In genomic region chr7:5425507-5426225, GRCh38 we compare ENCODE assay signal across 1 cellular context.
A peak's percentile ranks its signal among the peaks of the same experiment; 100 is the strongest.
TF ChIP-seq lines count a peak whose summit lies in the region.

No MANE protein-coding gene starts in this region.

TF ChIP-seq in HepG2, 621 proteins besides CTCF, POLR2A, EP300 and RAD21 (continued from another document and continues in another):
- no peak; the same call in 1 of the 2 replicates for TF ChIP-seq ZNF546 (CRISPR knock-in tag; conservative IDR thresholded peaks at IDR 0.05)
- TF ChIP-seq YY1 (IDR thresholded peaks at IDR 0.05; ENCODE audit: insufficient read depth, insufficient replicate concordance, low read depth, low read length), result peak; percentile 42
- no peak for TF ChIP-seq MTA1 (CRISPR knock-in tag; IDR thresholded peaks at IDR 0.05; ENCODE audit: borderline replicate concordance)
- TF ChIP-seq FIP1L1 (IDR thresholded peaks at IDR 0.05; ENCODE audit: borderline replicate concordance, insufficient read depth, low read depth, low read length), result peak; percentile 91; the same call in 1 of the 2 replicates
- no peak for TF ChIP-seq HOXD1 (CRISPR knock-in tag; IDR thresholded peaks at IDR 0.05)
- TF ChIP-seq ZFP36 (IDR thresholded peaks at IDR 0.05; ENCODE audit: borderline replicate concordance, low read depth, low read length, partially characterized antibody), result no peak
- TF ChIP-seq PLSCR1 (CRISPR knock-in tag; IDR thresholded peaks at IDR 0.05; ENCODE audit: borderline replicate concordance), result no peak
- peak; percentile 31; the same call in 1 of the 2 replicates for TF ChIP-seq ATF7-NPFF (CRISPR knock-in tag; IDR thresholded peaks at IDR 0.05; ENCODE audit: low read depth)
- peak; percentile 13 for TF ChIP-seq PHF8 (CRISPR knock-in tag; IDR thresholded peaks at IDR 0.05)
- no peak; a peak in 1 of 4 replicates for TF ChIP-seq KLF16 (CRISPR knock-in tag; IDR thresholded peaks at IDR 0.05)
- no peak for TF ChIP-seq ZFY (CRISPR knock-in tag; IDR thresholded peaks at IDR 0.05)
- TF ChIP-seq RBM39 (IDR thresholded peaks at IDR 0.05; ENCODE audit: low read depth, low read length, poor library complexity, severe bottlenecking), result peak; percentile 3
- no peak for TF ChIP-seq POLR2AphosphoS2 (IDR thresholded peaks at IDR 0.05; ENCODE audit: low read depth, low read length)
- TF ChIP-seq ZNF230 (CRISPR knock-in tag; IDR thresholded peaks at IDR 0.05), result no peak
- TF ChIP-seq ZBTB46 (CRISPR knock-in tag; IDR thresholded peaks at IDR 0.05; ENCODE audit: borderline replicate concordance), result no peak
- no peak for TF ChIP-seq FOXA1 (IDR thresholded peaks at IDR 0.05)
- no peak for TF ChIP-seq FOXA1 (CRISPR knock-in tag; IDR thresholded peaks at IDR 0.05)
- no peak for TF ChIP-seq ETS1 (CRISPR knock-in tag; IDR thresholded peaks at IDR 0.05)
- TF ChIP-seq KDM2A (CRISPR knock-in tag; IDR thresholded peaks at IDR 0.05; ENCODE audit: borderline replicate concordance, low read depth), result peak; percentile 30; the same call in 1 of the 2 replicates
- TF ChIP-seq ZFP90 (CRISPR knock-in tag; IDR thresholded peaks at IDR 0.05; ENCODE audit: borderline replicate concordance), result peak; percentile 83; the same call in 1 of the 2 replicates
- no peak for TF ChIP-seq TOE1 (CRISPR knock-in tag; IDR thresholded peaks at IDR 0.05)
- TF ChIP-seq SAFB2 (CRISPR knock-in tag; IDR thresholded peaks at IDR 0.05; ENCODE audit: borderline replicate concordance, low read depth), result peak; percentile 41; the same call in 1 of the 2 replicates
- TF ChIP-seq THAP7 (CRISPR knock-in tag; IDR thresholded peaks at IDR 0.05), result no peak
- TF ChIP-seq GABPA (IDR thresholded peaks at IDR 0.05; ENCODE audit: low read depth, low read length), result no peak
- peak; percentile 41 for TF ChIP-seq GABPA (CRISPR knock-in tag; IDR thresholded peaks at IDR 0.05; ENCODE audit: low read depth)
- peak; percentile 86 for TF ChIP-seq ZNF121 (CRISPR knock-in tag; IDR thresholded peaks at IDR 0.05)
- TF ChIP-seq SRY (CRISPR knock-in tag; IDR thresholded peaks at IDR 0.05), result no peak
- 0 out of 2 replicates have a peak, but pooled peaks have one; percentile 62 for TF ChIP-seq ETV6 (CRISPR knock-in tag; conservative IDR thresholded peaks at IDR 0.05)
- TF ChIP-seq ZNF776 (CRISPR knock-in tag; IDR thresholded peaks at IDR 0.05), result 0 out of 2 replicates have a peak, but pooled peaks have one; percentile 4
- no peak for TF ChIP-seq ZNF451 (CRISPR knock-in tag; IDR thresholded peaks at IDR 0.05)
- no peak for TF ChIP-seq KDM5A (IDR thresholded peaks at IDR 0.05; ENCODE audit: borderline replicate concordance, low read length)
- TF ChIP-seq SMYD3 (CRISPR knock-in tag; IDR thresholded peaks at IDR 0.05), result no peak
- TF ChIP-seq ZC3H4 (CRISPR knock-in tag; IDR thresholded peaks at IDR 0.05; ENCODE audit: borderline replicate concordance), result peak; percentile 87
- no peak for TF ChIP-seq NFYB (CRISPR knock-in tag; IDR thresholded peaks at IDR 0.05)
- TF ChIP-seq ZFP41 (CRISPR knock-in tag; IDR thresholded peaks at IDR 0.05; ENCODE audit: borderline replicate concordance), result no peak
- TF ChIP-seq ZNF331 (CRISPR knock-in tag; IDR thresholded peaks at IDR 0.05), result no peak
- no peak for TF ChIP-seq TRIM24 (CRISPR knock-in tag; IDR thresholded peaks at IDR 0.05)
- no peak for TF ChIP-seq BRF2 (CRISPR knock-in tag; IDR thresholded peaks at IDR 0.05)
- TF ChIP-seq DMAP1 (CRISPR knock-in tag; IDR thresholded peaks at IDR 0.05), result no peak
- no peak for TF ChIP-seq SNRNP70 (IDR thresholded peaks at IDR 0.05; ENCODE audit: low read depth, low read length)
- no peak for TF ChIP-seq CENPT (CRISPR knock-in tag; IDR thresholded peaks at IDR 0.05; ENCODE audit: low read depth)
- TF ChIP-seq ZBTB33 (CRISPR knock-in tag; IDR thresholded peaks at IDR 0.05), result no peak
- TF ChIP-seq NCOA2 (CRISPR knock-in tag; IDR thresholded peaks at IDR 0.05), result peak; percentile 25
- no peak for TF ChIP-seq TBP (CRISPR knock-in tag; IDR thresholded peaks at IDR 0.05)
- TF ChIP-seq ZNF44 (CRISPR knock-in tag; IDR thresholded peaks at IDR 0.05), result no peak
- TF ChIP-seq ZNF691 (CRISPR knock-in tag; IDR thresholded peaks at IDR 0.05; ENCODE audit: borderline replicate concordance, low read depth), result no peak
- 0 out of 2 replicates have a peak, but pooled peaks have one; percentile 31 for TF ChIP-seq ZIK1 (CRISPR knock-in tag; IDR thresholded peaks at IDR 0.05; ENCODE audit: borderline replicate concordance, low read depth)
- peak; percentile 36; the same call in 1 of the 2 replicates for TF ChIP-seq THRA (CRISPR knock-in tag; IDR thresholded peaks at IDR 0.05; ENCODE audit: borderline replicate concordance)
- TF ChIP-seq ELK4 (CRISPR knock-in tag; IDR thresholded peaks at IDR 0.05; ENCODE audit: borderline replicate concordance), result no peak
- no peak; the same call in 1 of the 2 replicates for TF ChIP-seq ZSCAN22 (CRISPR knock-in tag; IDR thresholded peaks at IDR 0.05)
- peak; percentile 70 for TF ChIP-seq ZNF564 (CRISPR knock-in tag; IDR thresholded peaks at IDR 0.05)
- TF ChIP-seq NR1H2 (CRISPR knock-in tag; IDR thresholded peaks at IDR 0.05; ENCODE audit: borderline replicate concordance, low read depth), result no peak
- TF ChIP-seq CEBPB (IDR thresholded peaks at IDR 0.05; ENCODE audit: borderline replicate concordance, low read depth, low read length), result no peak
- no peak for TF ChIP-seq ZNF839 (CRISPR knock-in tag; IDR thresholded peaks at IDR 0.05; ENCODE audit: borderline replicate concordance)
- TF ChIP-seq ZNF746 (CRISPR knock-in tag; IDR thresholded peaks at IDR 0.05), result peak; percentile 83
- no peak for TF ChIP-seq IKZF4 (CRISPR knock-in tag; IDR thresholded peaks at IDR 0.05; ENCODE audit: borderline replicate concordance, low read depth, not compliant biosample characterization)
- no peak for TF ChIP-seq ZNF275 (CRISPR knock-in tag; IDR thresholded peaks at IDR 0.05; ENCODE audit: borderline replicate concordance)
- no peak; the same call in 1 of the 2 replicates for TF ChIP-seq ZNF317 (CRISPR knock-in tag; IDR thresholded peaks at IDR 0.05)
- no peak for TF ChIP-seq ZNF264 (CRISPR knock-in tag; IDR thresholded peaks at IDR 0.05)
- TF ChIP-seq ZNF740 (CRISPR knock-in tag; IDR thresholded peaks at IDR 0.05), result peak; percentile 35; the same call in 1 of the 2 replicates
- TF ChIP-seq HNRNPLL (IDR thresholded peaks at IDR 0.05; ENCODE audit: low read depth, low read length, poor library complexity, severe bottlenecking), result peak; percentile 61
- TF ChIP-seq NR2C2 (CRISPR knock-in tag; IDR thresholded peaks at IDR 0.05; ENCODE audit: borderline replicate concordance), result no peak
- no peak for TF ChIP-seq NR2F1 (CRISPR knock-in tag; IDR thresholded peaks at IDR 0.05)
- 0 out of 2 replicates have a peak, but pooled peaks have one; percentile 26 for TF ChIP-seq GFI1 (CRISPR knock-in tag; IDR thresholded peaks at IDR 0.05; ENCODE audit: borderline replicate concordance)
- TF ChIP-seq POLR2AphosphoS5 (IDR thresholded peaks at IDR 0.05; ENCODE audit: low read depth, low read length), result peak; percentile 82
- peak; percentile 67 for TF ChIP-seq MED1 (CRISPR knock-in tag; IDR thresholded peaks at IDR 0.05)
- no peak for TF ChIP-seq MTA3 (CRISPR knock-in tag; IDR thresholded peaks at IDR 0.05)
